ENCODE assay signal across 8 cellular contexts in genomic region chr2:196274387-196274809, GRCh38.
DNase-seq lines count a peak whose midpoint lies in the region; ATAC-seq and TF ChIP-seq lines count a peak whose summit lies in the region.

No MANE protein-coding gene starts in this region.

- H3K4me3 Mint-ChIP-seq in GM23338: no peak overlapping the region

- no peaks in the 10 kb centered on the region for H3K27me3 Mint-ChIP-seq in GM23338 (ENCODE audit: insufficient read depth, low read depth, poor library complexity)

- H3K9me2 ChIP-seq in GM23338 (ENCODE audit: insufficient read depth): no peaks in the 10 kb centered on the region

- H3K4me1 ChIP-seq in prostate gland (replicated peaks) (no peaks in the 10 kb centered on the region), GM23338 (ENCODE audit: insufficient read depth) (no peaks in the 10 kb centered on the region)

- no peaks in the 10 kb centered on the region for H3F3A ChIP-seq in GM23338 (replicated peaks; ENCODE audit: low read depth)

- no peaks in the 10 kb centered on the region for H3K9me3 Mint-ChIP-seq in GM23338

- DNase-seq in GM06990 (ENCODE audit: extremely low read depth, insufficient read length) (peak; percentile 41), NCI-H2081 (lab: John Stamatoyannopoulos, UW) (peak; percentile 65 to 91), caudate nucleus (lab: John Stamatoyannopoulos, UW) (peak in 11 of 61 donors; percentile 3 to 31 (median 11)), prostate gland (ENCODE audit: low spot score) (peak; percentile 18), GM23338 (ENCODE audit: low spot score) (no peak), GF-D8 (lab: John Stamatoyannopoulos, UW) (no peak)
- no peak for DNase-seq in activated CD4-positive, CD25-positive, alpha-beta regulatory T cell (lab: John Stamatoyannopoulos, UW)

- no peaks in the 10 kb centered on the region for H3K9me3 ChIP-seq in prostate gland

- no peaks in the 10 kb centered on the region for H4K20me1 ChIP-seq in GM23338 (replicated peaks; ENCODE audit: insufficient read depth)

- TF ChIP-seq POLR2A in prostate gland (IDR thresholded peaks at IDR 0.05): no peak

- no peak overlapping the region for H3K4me2 ChIP-seq in GM23338

- no peaks in the 10 kb centered on the region for H3K79me2 ChIP-seq in GM23338 (replicated peaks; ENCODE audit: insufficient read depth)

- no peak overlapping the region; the same call in 1 of the 2 replicates for H3K27ac Mint-ChIP-seq in GM23338

- peak; percentile 66 for ATAC-seq in GM21717 (IDR thresholded peaks at IDR 0.05; ENCODE audit: unreplicated experiment)
- no peak for ATAC-seq in GM23338

- H3K36me3 Mint-ChIP-seq in GM23338 (ENCODE audit: low read depth): peaks cover 6% of the 10 kb centered on the region; the same call in 2 of the 3 replicates

- no peak overlapping the region for H2AFZ ChIP-seq in GM23338

- H3K4me1 Mint-ChIP-seq in GM23338: peaks cover 3% of the 10 kb centered on the region; the same call in 1 of the 3 replicates

- peaks cover 3% of the 10 kb centered on the region for H3K36me3 ChIP-seq in GM06990 (ENCODE audit: control insufficient read depth, insufficient read depth, low read length)
- H3K36me3 ChIP-seq in prostate gland: no peaks in the 10 kb centered on the region
- H3K36me3 ChIP-seq in GM23338 (ENCODE audit: insufficient read depth): no peaks in the 10 kb centered on the region

- H3K27ac ChIP-seq in caudate nucleus (ENCODE audit: low read depth, low read length) (peak overlapping the region; percentile 67), prostate gland (no peak overlapping the region), GM23338 (ENCODE audit: low read depth) (no peak overlapping the region)

- WGBS in prostate gland: 8% methylated on average over 1 of the region's 1 CpG

- H3K27me3 ChIP-seq in GM06990 (replicated peaks; ENCODE audit: control insufficient read depth, insufficient read depth, low read length): no peaks in the 10 kb centered on the region
- H3K27me3 ChIP-seq in prostate gland (replicated peaks; ENCODE audit: insufficient read depth): no peaks in the 10 kb centered on the region
- H3K27me3 ChIP-seq in GM23338 (ENCODE audit: insufficient read depth): no peaks in the 10 kb centered on the region

- intact Hi-C loops in prostate gland (cut with DNase I): loop anchor here (2.0 kb wide), 1 partner anchor 196 kb away; no protein-coding TSS in a partner anchor

- TF ChIP-seq CTCF in GM06990 (IDR thresholded peaks at IDR 0.05; ENCODE audit: insufficient read depth, low read length, poor library complexity, severe bottlenecking) (no peak), prostate gland (IDR thresholded peaks at IDR 0.05) (no peak), GM23338 (conservative IDR thresholded peaks at IDR 0.05; ENCODE audit: low read depth in 2 of 2) (no peak)

- no peak overlapping the region for H3K4me3 ChIP-seq in GM06990 (replicated peaks; ENCODE audit: low read depth, low read length)
- no peak overlapping the region for H3K4me3 ChIP-seq in prostate gland
- no peak overlapping the region for H3K4me3 ChIP-seq in GM23338

TF ChIP-seq in GM23338, 12 proteins besides CTCF, POLR2A, EP300 and RAD21 (continues in another document):
- TF ChIP-seq STAT1 (IDR thresholded peaks at IDR 0.05; ENCODE audit: unreplicated experiment) (no peak), EZH2 (IDR thresholded peaks at IDR 0.05; ENCODE audit: low read depth, unreplicated experiment) (no peak), JUNB (IDR thresholded peaks at IDR 0.05; ENCODE audit: unreplicated experiment) (no peak), ZNF114 (CRISPR knock-in tag; IDR thresholded peaks at IDR 0.05) (no peak), ZNF331 (CRISPR knock-in tag; IDR thresholded peaks at IDR 0.05; ENCODE audit: low read depth) (no peak), REST (IDR thresholded peaks at IDR 0.05; ENCODE audit: unreplicated experiment) (no peak), EZH2phosphoT487 (IDR thresholded peaks at IDR 0.05; ENCODE audit: unreplicated experiment) (no peak), ZNF462 (CRISPR knock-in tag; IDR thresholded peaks at IDR 0.05) (no peak)

Comparison
In these comparisons a context has a peak if more than half of its experiments do, and no peak if none do; other contexts are left out.
1. DNase-seq: peak in GM06990 (single experiment), NCI-H2081 (2 of 2) and prostate gland (single experiment); none in GM23338 (single experiment), GF-D8 (single experiment) and activated CD4-positive, CD25-positive, alpha-beta regulatory T cell (0 of 4).